Comparison of ENCODE assay signal across 9 cellular contexts in the genomic region with DNA sequence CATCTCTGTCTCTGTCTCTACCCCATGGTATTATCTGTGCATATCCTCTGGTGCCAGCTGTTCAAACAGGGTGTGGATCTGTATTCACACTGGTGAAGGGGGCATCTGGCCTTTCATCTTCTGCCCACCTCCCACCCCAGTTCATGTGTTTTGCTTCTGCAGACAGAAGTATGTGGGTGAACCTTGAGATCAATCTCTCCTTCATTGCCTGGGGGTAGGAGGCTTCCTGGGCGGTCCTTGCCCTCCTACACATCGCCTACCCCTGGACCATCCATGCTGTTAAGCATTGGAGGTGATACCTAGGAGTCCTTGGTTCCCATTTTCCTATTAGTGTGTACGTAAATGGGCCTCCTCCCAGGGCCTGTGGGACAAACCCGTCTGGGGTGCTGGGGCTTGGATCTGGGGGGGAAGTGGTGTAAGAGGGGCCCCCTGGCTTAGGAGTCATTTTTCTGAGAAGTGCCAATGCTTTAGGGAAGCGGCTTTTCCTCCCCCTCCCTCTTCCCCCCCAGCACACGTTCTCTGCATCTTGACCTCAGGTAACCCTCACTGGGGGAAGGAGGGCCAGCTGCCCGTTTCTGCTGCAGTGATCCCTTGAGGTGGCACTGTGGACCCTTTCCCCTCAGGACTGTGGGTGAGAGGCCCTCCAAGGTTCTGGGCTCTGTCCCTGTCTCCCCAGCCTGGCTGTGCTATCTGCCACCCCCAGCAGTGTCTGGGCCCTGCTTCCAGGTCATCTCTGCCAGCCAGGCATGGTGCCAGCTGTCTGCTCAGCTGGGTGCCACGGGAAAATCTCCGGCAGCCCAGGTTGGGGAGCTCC. TPM values are rescaled to one million over a fixed set of nuclear protein-coding genes. Genes with fewer than 3 reads are reported as not detected.
DNase-seq lines count a peak whose midpoint lies in the region; ATAC-seq, FAIRE-seq and TF ChIP-seq lines count a peak whose summit lies in the region.
"Had no signal": no experiment of that assay in that cellular context is flagged by ENCODE, and none has a peak within 500 bp of the region (broad histone marks: within the 10 kb centered on the region; RNA-seq: fewer than 3 reads in every experiment).

No MANE protein-coding gene starts in this region.

- POLR2A ChIA-PET in A549 (lab: Yijun Ruan, JAX) = interaction anchor here (0.8 to 1.7 kb wide), 3 partner anchors 10 to 1359 kb away, joined by 3 to 8 read pairs (median 3); partner anchors contain the start of gene EIF1

- peak overlapping the region; percentile 2; the same call in 1 of the 3 replicates for H3K4me3 ChIP-seq in A549
- H3K4me3 ChIP-seq in WERI-Rb-1 (ENCODE audit: low read depth, low read length) = no peak overlapping the region
- H3K4me3 ChIP-seq in left lung = peak overlapping the region in 1 of 2 donors; percentile 36

- intact Hi-C loops in left lung (cut with DNase I) = no loop called here

- peak overlapping the region; percentile 75 for H3K4me2 ChIP-seq in A549

- no peaks in the 10 kb centered on the region for H3K27me3 ChIP-seq in WERI-Rb-1 (ENCODE audit: insufficient read depth, low read depth, severe bottlenecking)
- H3K27me3 ChIP-seq in left lung = no peaks in the 10 kb centered on the region

- FAIRE-seq in A549 (lab: Jason Lieb, UNC) = no peak
- FAIRE-seq: keratinocyte had no signal

- no peaks in the 10 kb centered on the region for H3K9me3 ChIP-seq in A549
- H3K9me3 ChIP-seq in WERI-Rb-1 (ENCODE audit: severe bottlenecking) = no peaks in the 10 kb centered on the region
- H3K9me3 ChIP-seq in left lung = no peaks in the 10 kb centered on the region

- H3K4me1 ChIP-seq in A549 (peaks cover 93% of the 10 kb centered on the region), left lung (peaks cover 84 to 100% of the 10 kb centered on the region in 2 donors)

- H3K27me3 Mint-ChIP-seq in IgD-negative memory B cell = no peaks in the 10 kb centered on the region

- TF ChIP-seq POLR2A in A549 (IDR thresholded peaks at IDR 0.05; ENCODE audit: low read length) = no peak

- TF ChIP-seq CTCF in A549 (IDR thresholded peaks at IDR 0.05) (no peak), WERI-Rb-1 (IDR thresholded peaks at IDR 0.05; ENCODE audit: low read depth, low read length) (0 out of 2 replicates have a peak, but pooled peaks have one; percentile 0), left lung (IDR thresholded peaks at IDR 0.05) (no peak)

- WGBS in A549 (ENCODE audit: missing lambda C conversion rate) = 35% methylated on average over 8 of the region's 9 CpGs

- H3K4me3 Mint-ChIP-seq in IgD-negative memory B cell = peak overlapping the region; percentile 34 to 75 (median 66)

- no peak for TF ChIP-seq RAD21 in A549 (conservative IDR thresholded peaks at IDR 0.05 in 1 of 2, IDR thresholded peaks at IDR 0.05 in 1 of 2)

- peaks cover 47 to 70% (median 63%) of the 10 kb centered on the region in 3 donors for H3K4me1 Mint-ChIP-seq in IgD-negative memory B cell

- peak overlapping the region; percentile 88 to 100 (median 90) for H3K27ac Mint-ChIP-seq in IgD-negative memory B cell

- H3K9me3 Mint-ChIP-seq in IgD-negative memory B cell = no peaks in the 10 kb centered on the region

- ATAC-seq in A549 = no peak
- ATAC-seq in left lung = peak; percentile 25
- ATAC-seq in HG03045 (IDR thresholded peaks at IDR 0.05; ENCODE audit: unreplicated experiment) = no peak
- no peak for ATAC-seq in GM21619 (IDR thresholded peaks at IDR 0.05; ENCODE audit: unreplicated experiment)
- no peak for ATAC-seq in HG03342 (IDR thresholded peaks at IDR 0.05; ENCODE audit: unreplicated experiment)

- peaks cover 3% of the 10 kb centered on the region for H3K36me3 Mint-ChIP-seq in IgD-negative memory B cell

- H3K36me3 ChIP-seq in WERI-Rb-1 (peaks cover 21% of the 10 kb centered on the region), left lung (peaks cover 0 to 14% of the 10 kb centered on the region in 2 donors)

- no peak for DNase-seq in A549 (ENCODE audit: low read depth in 1 of 2, low spot score in 1 of 2)
- peak; percentile 87 for DNase-seq in WERI-Rb-1
- DNase-seq in left lung = peak; percentile 73 to 83
- no peak for DNase-seq in DMS114 treated with DMSO at 0.1 percent for 48 hours (lab: John Stamatoyannopoulos, UW; ENCODE audit: unreplicated experiment)

- peak overlapping the region; percentile 74 to 82 for H3K27ac ChIP-seq in A549
- H3K27ac ChIP-seq in WERI-Rb-1 = peak overlapping the region; percentile 36
- peak overlapping the region; percentile 86 to 100 for H3K27ac ChIP-seq in left lung

- no peak for TF ChIP-seq EP300 in A549 (IDR thresholded peaks at IDR 0.05)

- CTCF ChIA-PET in A549 (lab: Yijun Ruan, JAX) = interaction anchor here (0.8 to 50.4 kb wide), 5 partner anchors 11 to 130 kb away, joined by 3 to 2395 read pairs (median 7); partner anchors contain the start of genes CDC6, GJD3 and RARA

TF ChIP-seq in A549, 52 proteins besides CTCF, POLR2A, EP300 and RAD21:
- TF ChIP-seq SREBF2 (IDR thresholded peaks at IDR 0.05) = no peak
- TF ChIP-seq EHMT2 (IDR thresholded peaks at IDR 0.05; ENCODE audit: low read depth) = no peak
- TF ChIP-seq KDM1A (IDR thresholded peaks at IDR 0.05; ENCODE audit: low read depth) = no peak
- no peak for TF ChIP-seq BCL3 (IDR thresholded peaks at IDR 0.05)
- TF ChIP-seq ZC3H11A (IDR thresholded peaks at IDR 0.05) = no peak
- TF ChIP-seq RNF2 (IDR thresholded peaks at IDR 0.05; ENCODE audit: borderline replicate concordance, low read depth) = no peak

RNA-seq across cellular contexts. Expression of gene RARA, which starts 21.2 kb away (rescaled TPM):
- 8.6 and 9.9 TPM in 2 replicates for polyA plus RNA-seq in A549 (2011; rRNA removed)
- polyA plus RNA-seq in A549 (2012; cell fraction: cytosol; rRNA removed) = 6.5 and 11.0 TPM in 2 replicates
- polyA plus RNA-seq in A549 (2012; cell fraction: nucleus; rRNA removed) = 17.6 and 21.1 TPM in 2 replicates
- 17.2 to 18.5 TPM (median 17.9 TPM) in 3 replicates for polyA plus RNA-seq in A549 (2017; fragmentation: RNase III; extraction: RNeasy Plus Mini Kit Qiagen cat#74134 plus additional on column Dnase treatment)
- polyA minus RNA-seq in A549 (2011; rRNA and poly(A)+ RNA removed) = 11.6 and 12.9 TPM in 2 replicates
- polyA plus RNA-seq in IgD-negative memory B cell = 13.7 TPM
- total RNA-seq in left lung = 10 to 100 TPM; 54.7 to 62.6 TPM

RNA-seq across cellular contexts. Expression of gene GJD3, which starts 34.3 kb away (rescaled TPM):
- polyA plus RNA-seq in A549 (2011; rRNA removed) = 0.09 TPM in 1 of 2 replicates, not detected in the other
- polyA plus RNA-seq in A549 (2012; cell fraction: cytosol; rRNA removed) = 0.21 and 0.41 TPM in 2 replicates
- polyA plus RNA-seq in A549 (2012; cell fraction: nucleus; rRNA removed) = 0.36 and 0.82 TPM in 2 replicates
- 0.40 to 1.2 TPM (median 0.70 TPM) in 3 replicates for polyA plus RNA-seq in A549 (2017; fragmentation: RNase III; extraction: RNeasy Plus Mini Kit Qiagen cat#74134 plus additional on column Dnase treatment)
- polyA minus RNA-seq in A549 (2011; rRNA and poly(A)+ RNA removed) = not detected in 2 replicates
- not detected for polyA plus RNA-seq in IgD-negative memory B cell
- total RNA-seq in left lung = 1 to 10 TPM; 3.0 to 3.6 TPM
- polyA plus RNA-seq: keratinocyte had no signal

RNA-seq across cellular contexts. Expression of gene CDC6, which starts 42.5 kb away (rescaled TPM):
- polyA plus RNA-seq in A549 (2011; rRNA removed) = 71.4 and 79.5 TPM in 2 replicates
- polyA plus RNA-seq in A549 (2012; cell fraction: cytosol; rRNA removed) = 41.7 and 44.4 TPM in 2 replicates
- polyA plus RNA-seq in A549 (2012; cell fraction: nucleus; rRNA removed) = 29.8 and 45.7 TPM in 2 replicates
- 66.6 to 67.5 TPM (median 67.0 TPM) in 3 replicates for polyA plus RNA-seq in A549 (2017; fragmentation: RNase III; extraction: RNeasy Plus Mini Kit Qiagen cat#74134 plus additional on column Dnase treatment)
- polyA minus RNA-seq in A549 (2011; rRNA and poly(A)+ RNA removed) = 27.0 and 28.3 TPM in 2 replicates
- 0.93 TPM for polyA plus RNA-seq in IgD-negative memory B cell
- 10 to 100 TPM; 12.8 to 24.1 TPM for total RNA-seq in left lung

Comparison
In these comparisons a context has a peak if more than half of its experiments do, and no peak if none do; other contexts are left out.
1. DNase-seq: peak in WERI-Rb-1 (single experiment) and left lung (2 of 2); none in A549 (0 of 2) and DMS114 treated with DMSO at 0.1 percent for 48 hours (single experiment).
2. H3K27ac ChIP-seq: peak in every context shown above with its lines; median percentile 93 in left lung; 78 in A549; 36 in WERI-Rb-1.
3. RNA of gene CDC6, which starts 42.5 kb away (polyA plus RNA-seq): 29.8 to 79.5 TPM in A549; 0.93 TPM in IgD-negative memory B cell (single experiment); every median in the first group is over 10 times any median in the second.